In genomic region chr10:110490640-110491039, GRCh38 we compare ENCODE assay signal across 22 cellular contexts.
"Had no signal": no experiment of that assay in that cellular context is flagged by ENCODE, and none has a peak within 500 bp of the region (broad histone marks: within the 10 kb centered on the region; RNA-seq: fewer than 3 reads in every experiment).

No MANE protein-coding gene starts in this region.

- H3K4me1 ChIP-seq: psoas muscle, right lobe of liver had no signal

- H3K27me3 ChIP-seq: heart left ventricle, right lobe of liver, stomach had no signal

- ATAC-seq: esophagus mucosa; left colon; left ventricle myocardium superior; naive thymus-derived CD4-positive, alpha-beta T cell; psoas muscle; right lobe of liver had no signal

- H3K36me3 ChIP-seq: heart left ventricle, neutrophil, right lobe of liver, stomach, thoracic aorta, transverse colon had no signal

- H3K4me3 ChIP-seq: dorsolateral prefrontal cortex, heart left ventricle, lung, psoas muscle, right lobe of liver, skin epidermis, stomach, thoracic aorta, transverse colon had no signal

- DNase-seq: cortex of kidney; dorsolateral prefrontal cortex; effector CD8-positive, alpha-beta T cell; heart left ventricle; hippocampal formation; left colon; left ventricle myocardium superior; naive thymus-derived CD4-positive, alpha-beta T cell; psoas muscle; retina; right lobe of liver; stimulated activated CD4-positive, alpha-beta T cell treated with anti-CD3 and anti-CD28 coated beads, Interleukin-2, amount 100 ng/mL, for 24 hours; stimulated activated naive CD4-positive, alpha-beta T cell; stomach; substantia nigra; transverse colon had no signal

- H3K9me3 ChIP-seq: heart left ventricle, neutrophil, psoas muscle, right lobe of liver, stomach, thoracic aorta, transverse colon had no signal

- FAIRE-seq: frontal cortex had no signal

- H3K27ac ChIP-seq: dorsolateral prefrontal cortex, heart left ventricle, neutrophil, psoas muscle, right lobe of liver, skin epidermis, stomach, thoracic aorta had no signal
